Comparison of ENCODE assay signal across 28 cellular contexts in the genomic region with DNA sequence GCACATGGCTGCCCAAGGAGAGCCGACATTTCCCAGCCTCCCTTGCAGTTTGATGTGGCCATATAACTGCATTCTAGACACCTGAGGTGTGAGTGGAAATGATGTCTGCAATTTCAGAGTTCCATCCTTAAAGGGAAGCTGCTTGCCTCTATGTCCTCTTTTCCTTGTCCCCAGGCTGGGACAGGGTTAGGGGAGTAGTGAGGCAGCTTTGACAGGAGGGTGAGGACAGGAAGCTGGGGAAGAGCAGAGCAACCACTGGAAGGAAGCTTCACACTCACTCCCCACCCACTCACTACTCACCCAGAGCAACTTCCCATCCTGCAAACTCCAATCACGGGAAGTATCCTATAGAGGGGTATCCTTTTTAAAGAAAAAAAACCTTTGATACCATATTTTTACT. TPM values are rescaled to one million over a fixed set of nuclear protein-coding genes. Genes with fewer than 3 reads are reported as not detected.
DNase-seq lines count a peak whose midpoint lies in the region; ATAC-seq and TF ChIP-seq lines count a peak whose summit lies in the region.
"Had no signal": no experiment of that assay in that cellular context is flagged by ENCODE, and none has a peak within 500 bp of the region (broad histone marks: within the 10 kb centered on the region; RNA-seq: fewer than 3 reads in every experiment).

No MANE protein-coding gene starts in this region.

- H3K36me3 ChIP-seq in heart left ventricle = no peaks in the 10 kb centered on the region
- H3K36me3 ChIP-seq: gastrocnemius medialis, SJSA1, stomach, thyroid gland had no signal

- TF ChIP-seq POLR2A in heart left ventricle (IDR thresholded peaks at IDR 0.05) = no peak

- H3K27ac ChIP-seq in heart left ventricle = no peak overlapping the region
- H3K27ac ChIP-seq: C4-2B, gastrocnemius medialis, hepatocyte, SJSA1, skin epidermis, stomach, thyroid gland had no signal

- H3K9me3 ChIP-seq in heart left ventricle = no peaks in the 10 kb centered on the region
- H3K9me3 ChIP-seq: gastrocnemius medialis, SJSA1, stomach, thyroid gland had no signal

- no peak for TF ChIP-seq CTCF in heart left ventricle (IDR thresholded peaks at IDR 0.05)

- no peaks in the 10 kb centered on the region for H3K9me3 Mint-ChIP-seq in central memory CD8-positive, alpha-beta T cell
- H3K9me3 Mint-ChIP-seq: activated T-cell treated with anti-CD3 and anti-CD28 coated beads, Interleukin-2, amount 50 U/mL, for 72 hours; endodermal cell; naive thymus-derived CD8-positive, alpha-beta T cell; T-helper 1 cell treated with Interleukin-12 subunit alpha and Interleukin-12 subunit beta and Interleukin-4 antibody, amounts not matched to agents 30 μg/mL and 1 μg/mL, for 36 hours had no signal

- H3K36me3 Mint-ChIP-seq in central memory CD8-positive, alpha-beta T cell (ENCODE audit: insufficient read depth) = peaks cover 3% of the 10 kb centered on the region
- H3K36me3 Mint-ChIP-seq: naive thymus-derived CD8-positive, alpha-beta T cell had no signal

- peaks cover 0 to 27% (median 3%) of the 10 kb centered on the region in 12 donors for H3K4me1 ChIP-seq in heart left ventricle
- H3K4me1 ChIP-seq: gastrocnemius medialis, thyroid gland had no signal

- no peak overlapping the region for H3K4me3 ChIP-seq in heart left ventricle
- H3K4me3 ChIP-seq: gastrocnemius medialis, hepatocyte, SJSA1, skin epidermis, stomach, thyroid gland had no signal

- WGBS in heart left ventricle, 4 donors = 56 to 70% (median 60%) methylated on average over 2 of the region's 2 CpGs

- peak overlapping the region; percentile 27 for H3K27ac Mint-ChIP-seq in central memory CD8-positive, alpha-beta T cell (ENCODE audit: low read depth)
- H3K27ac Mint-ChIP-seq: activated T-cell treated with anti-CD3 and anti-CD28 coated beads, Interleukin-2, amount 50 U/mL, for 72 hours; endodermal cell; T-helper 1 cell treated with Interleukin-12 subunit alpha and Interleukin-12 subunit beta and Interleukin-4 antibody, amounts not matched to agents 30 μg/mL and 1 μg/mL, for 36 hours had no signal

- DNase-seq in heart left ventricle = no peak
- no peak for DNase-seq in cardiac septum (ENCODE audit: low spot score)
- DNase-seq in KG1 (lab: John Stamatoyannopoulos, UW) = peak; percentile 11
- no peak for DNase-seq in central memory CD8-positive, alpha-beta T cell (ENCODE audit: low spot score in 2 of 2)
- DNase-seq in T-helper 9 cell = no peak
- DNase-seq in NCI-H446 treated with DMSO at 0.1 percent for 48 hours (lab: John Stamatoyannopoulos, UW) = no peak
- no peak for DNase-seq in activated CD4-positive, CD25-positive, alpha-beta regulatory T cell treated with anti-CD3 and anti-CD28 coated beads, Interleukin-2, amount 50 U/mL, for 72 hours
- DNase-seq: activated CD4-positive, alpha-beta T cell treated with anti-CD3 and anti-CD28 coated beads for 48 hours; activated naive CD4-positive, alpha-beta T cell treated with Interleukin-2 at 50 U/mL for 16 hours; activated T-cell treated with anti-CD3 and anti-CD28 coated beads, Interleukin-2, amount 50 U/mL, for 72 hours; Calu3; cortex of kidney; DMS79 treated with DMSO at 0.1 percent for 48 hours; endodermal cell; gastrocnemius medialis; naive thymus-derived CD8-positive, alpha-beta T cell; NCI-H1417 treated with DMSO at 0.1 percent for 48 hours; NCI-H2081; NCI-H774; nucleus accumbens; stomach; thyroid gland had no signal

- intact Hi-C loops in heart left ventricle (cut with DNase I) = loop anchor here in 9 of 10 donors (5.0 to 10.0 kb wide), 8 partner anchors 68 to 453 kb away; partner anchors contain the start of gene CDK17 (in 6 of the 9)
- intact Hi-C loops in cardiac septum (cut with DNase I) = loop anchor here (10.0 kb wide), 1 partner anchor 341 kb away; the partner anchor contains the start of gene CDK17

- no peaks in the 10 kb centered on the region for H3K27me3 ChIP-seq in heart left ventricle
- H3K27me3 ChIP-seq: gastrocnemius medialis, hepatocyte, stomach, thyroid gland had no signal

- H3K27me3 Mint-ChIP-seq in central memory CD8-positive, alpha-beta T cell = no peaks in the 10 kb centered on the region
- H3K27me3 Mint-ChIP-seq: naive thymus-derived CD8-positive, alpha-beta T cell had no signal

- peaks cover 20% of the 10 kb centered on the region for H3K4me1 Mint-ChIP-seq in central memory CD8-positive, alpha-beta T cell
- H3K4me1 Mint-ChIP-seq: endodermal cell had no signal

- peak in 3 of 4 donors; percentile 33 to 41 (median 36) for ATAC-seq in heart left ventricle
- no peak for ATAC-seq in central memory CD8-positive, alpha-beta T cell (replicated peaks; ENCODE audit: extremely low read depth, poor library complexity, severe bottlenecking)
- ATAC-seq: gastrocnemius medialis; HCT116; naive thymus-derived CD8-positive, alpha-beta T cell had no signal

- H3K4me3 Mint-ChIP-seq in central memory CD8-positive, alpha-beta T cell = no peak overlapping the region
- H3K4me3 Mint-ChIP-seq: activated T-cell treated with anti-CD3 and anti-CD28 coated beads, Interleukin-2, amount 50 U/mL, for 72 hours; endodermal cell; naive thymus-derived CD8-positive, alpha-beta T cell; T-helper 1 cell treated with Interleukin-12 subunit alpha and Interleukin-12 subunit beta and Interleukin-4 antibody, amounts not matched to agents 30 μg/mL and 1 μg/mL, for 36 hours had no signal

RNA-seq across cellular contexts. Expression of gene LTA4H, which starts 28.9 kb away (rescaled TPM):
- total RNA-seq in heart left ventricle = 10 to 100 TPM; 32.8 to 72.0 (median 42.6) TPM
- polyA plus RNA-seq in heart left ventricle = 10 to 100 TPM; 23.3 to 31.3 TPM
- 35.5 TPM for total RNA-seq in cardiac septum
